1 cellular context compared by ENCODE assay signal in the genomic region with DNA sequence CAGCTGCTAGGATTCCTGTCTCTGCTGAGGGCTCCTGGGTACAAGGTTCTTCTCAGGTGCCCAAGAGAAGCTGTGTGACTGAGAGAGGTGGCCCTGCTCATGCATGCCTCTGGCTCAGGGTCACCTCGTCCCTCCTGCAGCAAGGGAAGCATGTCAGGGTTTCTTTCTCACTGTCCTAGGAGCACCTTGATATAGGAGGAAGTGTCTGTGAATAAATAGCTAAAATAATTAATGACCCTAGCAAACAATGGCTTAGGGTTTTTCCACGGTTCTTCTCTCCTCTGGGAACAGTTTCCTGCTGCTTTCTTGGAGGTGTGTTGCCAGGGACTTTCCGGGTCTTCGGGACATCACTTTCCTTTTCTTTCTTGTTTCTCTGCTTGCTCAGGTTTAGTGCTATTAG.
TF ChIP-seq lines count a peak whose summit lies in the region.

No MANE protein-coding gene starts in this region.

TF ChIP-seq in HepG2, 621 proteins besides CTCF, POLR2A, EP300 and RAD21 (continued from another document):
- no peak for TF ChIP-seq POLR2G (IDR thresholded peaks at IDR 0.05; ENCODE audit: low read depth, low read length)
- no peak for TF ChIP-seq TOPORS (CRISPR knock-in tag; IDR thresholded peaks at IDR 0.05)
- no peak for TF ChIP-seq ZNF781 (CRISPR knock-in tag; IDR thresholded peaks at IDR 0.05; ENCODE audit: borderline replicate concordance, not compliant biosample characterization)
- TF ChIP-seq AGO2 (optimal IDR thresholded peaks at IDR 0.05; ENCODE audit: low read depth, low read length) = no peak
